Comparison of ENCODE assay signal across 14 cellular contexts in the genomic region with DNA sequence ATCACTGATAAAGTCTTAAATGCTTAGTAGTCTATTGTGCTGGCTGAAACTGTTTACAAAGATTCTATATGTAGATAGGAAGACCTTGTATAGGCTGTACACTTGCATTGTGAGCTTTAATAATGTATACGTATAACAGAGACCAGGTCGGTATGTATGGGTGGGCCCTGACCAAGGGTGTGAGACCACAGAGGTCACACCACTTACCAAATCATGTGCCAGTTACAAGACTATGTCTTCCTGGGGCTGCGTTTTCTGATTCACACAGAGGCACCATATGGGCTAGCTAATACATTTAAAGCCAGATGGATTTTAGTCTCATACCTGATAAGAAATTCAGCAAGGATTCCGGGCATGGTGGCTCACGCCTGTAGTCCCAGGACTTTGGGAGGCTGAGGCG. TPM values are rescaled to one million over a fixed set of nuclear protein-coding genes. Genes with fewer than 3 reads are reported as not detected.
DNase-seq lines count a peak whose midpoint lies in the region; ATAC-seq and TF ChIP-seq lines count a peak whose summit lies in the region.
"Had no signal": no experiment of that assay in that cellular context is flagged by ENCODE, and none has a peak within 500 bp of the region (broad histone marks: within the 10 kb centered on the region; RNA-seq: fewer than 3 reads in every experiment).

No MANE protein-coding gene starts in this region.

- no peak for TF ChIP-seq CTCF in natural killer cell (IDR thresholded peaks at IDR 0.05)

- H3K4me1 Mint-ChIP-seq in immature natural killer cell: peaks cover 13 to 15% of the 10 kb centered on the region in 2 donors
- H3K4me1 Mint-ChIP-seq in natural killer cell: peaks cover 10 to 33% of the 10 kb centered on the region in 2 donors
- H3K4me1 Mint-ChIP-seq in activated T-helper 1 cell treated with anti-CD3 and anti-CD28 coated beads, Interleukin-12 subunit alpha, Interleukin-12 subunit beta, Interleukin-2, Interleukin-4 antibody, amounts not matched to agents 30 ng/mL and 10 ng/mL and 1 ng/mL, durations not matched to agents 14 hours and 24 hours and 36 hours (ENCODE audit: low read depth): peaks cover 12% of the 10 kb centered on the region

- peaks cover 0 to 5% (median 3%) of the 10 kb centered on the region in 3 donors for H3K27me3 Mint-ChIP-seq in immature natural killer cell (ENCODE audit: low read depth in 3 of 3)
- no peaks in the 10 kb centered on the region for H3K27me3 Mint-ChIP-seq in natural killer cell (ENCODE audit: low read depth in 2 of 2)
- H3K27me3 Mint-ChIP-seq in activated T-helper 1 cell treated with anti-CD3 and anti-CD28 coated beads, Interleukin-12 subunit alpha, Interleukin-12 subunit beta, Interleukin-2, Interleukin-4 antibody, amounts not matched to agents 30 ng/mL and 10 ng/mL and 1 ng/mL, durations not matched to agents 14 hours and 24 hours and 36 hours (ENCODE audit: insufficient read depth): no peaks in the 10 kb centered on the region
- H3K27me3 Mint-ChIP-seq: CD8-positive, alpha-beta memory T cell had no signal

- no peak overlapping the region for H3K4me3 ChIP-seq in subcutaneous abdominal adipose tissue (ENCODE audit: low read depth in 1 of 5, low read length in 5 of 5)
- H3K4me3 ChIP-seq: BLaER1 had no signal

- H3K9me3 Mint-ChIP-seq in immature natural killer cell: no peaks in the 10 kb centered on the region
- H3K9me3 Mint-ChIP-seq in natural killer cell: no peaks in the 10 kb centered on the region
- no peaks in the 10 kb centered on the region for H3K9me3 Mint-ChIP-seq in activated T-helper 1 cell treated with anti-CD3 and anti-CD28 coated beads, Interleukin-12 subunit alpha, Interleukin-12 subunit beta, Interleukin-2, Interleukin-4 antibody, amounts not matched to agents 30 ng/mL and 10 ng/mL and 1 ng/mL, durations not matched to agents 14 hours and 24 hours and 36 hours
- H3K9me3 Mint-ChIP-seq: CD8-positive, alpha-beta memory T cell had no signal

- H3K27ac ChIP-seq in subcutaneous abdominal adipose tissue (ENCODE audit: low read depth, low read length): peak overlapping the region; percentile 19
- H3K27ac ChIP-seq: BLaER1 had no signal

- no peaks in the 10 kb centered on the region for H3K9me3 ChIP-seq in subcutaneous abdominal adipose tissue (ENCODE audit: control insufficient read depth in 5 of 5, low read length in 5 of 5)
- H3K9me3 ChIP-seq: BLaER1, Caco-2 had no signal

- H3K4me1 ChIP-seq in subcutaneous abdominal adipose tissue (ENCODE audit: control insufficient read depth in 5 of 5, insufficient read depth in 5 of 5, low read length in 5 of 5): peaks cover 0 to 8% (median 3%) of the 10 kb centered on the region in 5 donors
- H3K4me1 ChIP-seq: Caco-2 had no signal

- H3K27me3 ChIP-seq in subcutaneous abdominal adipose tissue (ENCODE audit: control insufficient read depth in 5 of 5, insufficient read depth in 4 of 5, low read length in 5 of 5): no peaks in the 10 kb centered on the region

- DNase-seq in NCI-H82 (lab: John Stamatoyannopoulos, UW) (peak; percentile 38), NCI-H82 treated with DMSO at 0.1 percent for 48 hours (lab: John Stamatoyannopoulos, UW; ENCODE audit: unreplicated experiment) (no peak), immature natural killer cell (peak; percentile 12 to 42 (median 27)), natural killer cell (peak; percentile 15), kidney glomerular epithelial cell (lab: John Stamatoyannopoulos, UW) (no peak)
- no peak for DNase-seq in activated T-helper 1 cell treated with anti-CD3 and anti-CD28 coated beads, Interleukin-12 subunit alpha, Interleukin-12 subunit beta, Interleukin-2, Interleukin-4 antibody, amounts not matched to agents 30 ng/mL and 10 ng/mL and 1 ng/mL, durations not matched to agents 14 hours and 24 hours and 36 hours (ENCODE audit: low spot score)
- DNase-seq: 8988T; AML-193; Caco-2; CD8-positive, alpha-beta memory T cell had no signal

- peak overlapping the region in 3 of 5 donors; percentile 2 to 36 (median 4) for H3K4me3 Mint-ChIP-seq in immature natural killer cell
- no peak overlapping the region for H3K4me3 Mint-ChIP-seq in natural killer cell
- H3K4me3 Mint-ChIP-seq in activated T-helper 1 cell treated with anti-CD3 and anti-CD28 coated beads, Interleukin-12 subunit alpha, Interleukin-12 subunit beta, Interleukin-2, Interleukin-4 antibody, amounts not matched to agents 30 ng/mL and 10 ng/mL and 1 ng/mL, durations not matched to agents 14 hours and 24 hours and 36 hours: no peak overlapping the region

- intact Hi-C loops in natural killer cell (cut with micrococcal nuclease): no loop called here
- intact Hi-C loops in activated T-helper 1 cell treated with anti-CD3 and anti-CD28 coated beads, Interleukin-12 subunit alpha, Interleukin-12 subunit beta, Interleukin-2, Interleukin-4 antibody, amounts not matched to agents 30 ng/mL and 10 ng/mL and 1 ng/mL, durations not matched to agents 14 hours and 24 hours and 36 hours (cut with micrococcal nuclease): no loop called here

- H3K9ac ChIP-seq in subcutaneous abdominal adipose tissue (ENCODE audit: low read length in 5 of 5): no peak overlapping the region
- H3K9ac ChIP-seq: BLaER1 had no signal

- no peak overlapping the region for H3K27ac Mint-ChIP-seq in immature natural killer cell
- peak overlapping the region in 1 of 2 donors; percentile 40 for H3K27ac Mint-ChIP-seq in natural killer cell
- no peak overlapping the region for H3K27ac Mint-ChIP-seq in activated T-helper 1 cell treated with anti-CD3 and anti-CD28 coated beads, Interleukin-12 subunit alpha, Interleukin-12 subunit beta, Interleukin-2, Interleukin-4 antibody, amounts not matched to agents 30 ng/mL and 10 ng/mL and 1 ng/mL, durations not matched to agents 14 hours and 24 hours and 36 hours

- H3K36me3 ChIP-seq in subcutaneous abdominal adipose tissue (ENCODE audit: control insufficient read depth in 5 of 5, insufficient read depth in 5 of 5, low read length in 5 of 5): no peaks in the 10 kb centered on the region
- H3K36me3 ChIP-seq: BLaER1 had no signal

- ATAC-seq in natural killer cell (peak; percentile 53 to 88 (median 54)), GM19467 (IDR thresholded peaks at IDR 0.05; ENCODE audit: unreplicated experiment) (no peak)
- ATAC-seq: HCT116 had no signal

- H3K36me3 Mint-ChIP-seq in immature natural killer cell: peaks cover 0 to 4% (median 0%) of the 10 kb centered on the region in 3 donors
- no peaks in the 10 kb centered on the region for H3K36me3 Mint-ChIP-seq in natural killer cell
- peaks cover 4% of the 10 kb centered on the region for H3K36me3 Mint-ChIP-seq in activated T-helper 1 cell treated with anti-CD3 and anti-CD28 coated beads, Interleukin-12 subunit alpha, Interleukin-12 subunit beta, Interleukin-2, Interleukin-4 antibody, amounts not matched to agents 30 ng/mL and 10 ng/mL and 1 ng/mL, durations not matched to agents 14 hours and 24 hours and 36 hours (ENCODE audit: low read depth)

RNA-seq across cellular contexts. Expression of a gene that starts 8.8 kb away (rescaled TPM):
- polyA plus RNA-seq in immature natural killer cell: 10 to 100 TPM in 1 of 3 donors, 1 to 10 TPM in 2; 5.5 to 10.9 (median 9.6) TPM
- total RNA-seq in natural killer cell: 10 to 100 TPM; 17.0 to 18.2 (median 17.0) TPM
- 10.8 and 11.6 TPM in 2 replicates for total RNA-seq in activated T-helper 1 cell treated with anti-CD3 and anti-CD28 coated beads, Interleukin-12 subunit alpha, Interleukin-12 subunit beta, Interleukin-2, Interleukin-4 antibody, amounts not matched to agents 30 ng/mL and 10 ng/mL and 1 ng/mL, durations not matched to agents 14 hours and 24 hours and 36 hours

Comparison
In these comparisons a context has a peak if more than half of its experiments do, and no peak if none do; other contexts are left out.
1. DNase-seq: peak in NCI-H82 (single experiment), immature natural killer cell (3 of 3) and natural killer cell (single experiment); none in NCI-H82 treated with DMSO at 0.1 percent for 48 hours (single experiment), kidney glomerular epithelial cell (single experiment) and activated T-helper 1 cell treated with anti-CD3 and anti-CD28 coated beads, Interleukin-12 subunit alpha, Interleukin-12 subunit beta, Interleukin-2, Interleukin-4 antibody, amounts not matched to agents 30 ng/mL and 10 ng/mL and 1 ng/mL, durations not matched to agents 14 hours and 24 hours and 36 hours (single experiment).
2. H3K4me3 Mint-ChIP-seq: peak in immature natural killer cell (3 of 5); none in natural killer cell (single experiment) and activated T-helper 1 cell treated with anti-CD3 and anti-CD28 coated beads, Interleukin-12 subunit alpha, Interleukin-12 subunit beta, Interleukin-2, Interleukin-4 antibody, amounts not matched to agents 30 ng/mL and 10 ng/mL and 1 ng/mL, durations not matched to agents 14 hours and 24 hours and 36 hours (single experiment).